In genomic region chr10:92327445-92328433, GRCh38 we compare ENCODE assay signal across 1 cellular context.
TF ChIP-seq lines count a peak whose summit lies in the region.

No MANE protein-coding gene starts in this region.

TF ChIP-seq in GM12878, 131 proteins besides CTCF, POLR2A, EP300 and RAD21 (continued from another document):
- TF ChIP-seq E2F8 (IDR thresholded peaks at IDR 0.05; ENCODE audit: low read depth, partially characterized antibody) (no peak), USF2 (IDR thresholded peaks at IDR 0.05; ENCODE audit: borderline replicate concordance, low read depth, low read length) (no peak)
